17 cellular contexts compared by ENCODE assay signal in genomic region chr9:4973246-4973645, GRCh38.
"Had no signal": no experiment of that assay in that cellular context is flagged by ENCODE, and none has a peak within 500 bp of the region (broad histone marks: within the 10 kb centered on the region; RNA-seq: fewer than 3 reads in every experiment).

No MANE protein-coding gene starts in this region.

- H3K9me3 ChIP-seq: ovary, stomach, testis, upper lobe of left lung had no signal

- H3K27ac Mint-ChIP-seq: activated CD4-positive, alpha-beta memory T cell treated with anti-CD3 and anti-CD28 coated beads, Interleukin-2, amount 10 ng/mL, durations not matched to agents 7 days and 5 days; activated CD4-positive, alpha-beta T cell treated with anti-CD3 and anti-CD28 coated beads for 36 hours; activated naive CD4-positive, alpha-beta T cell treated with anti-CD3 and anti-CD28 coated beads, Interleukin-2, amount 10 ng/mL, durations not matched to agents 7 days and 5 days; activated T-cell treated with anti-CD3 and anti-CD28 coated beads, Interleukin-2, amount 50 U/mL, for 24 hours; endodermal cell; mesothelial cell of epicardium; neural progenitor cell; T-cell had no signal

- H3K27me3 ChIP-seq: cardiac muscle cell, neural progenitor cell, ovary, stomach, testis, upper lobe of left lung had no signal

- H3K4me1 ChIP-seq: testis had no signal

- H3K4me3 Mint-ChIP-seq: activated CD4-positive, alpha-beta memory T cell treated with anti-CD3 and anti-CD28 coated beads, Interleukin-2, amount 10 ng/mL, durations not matched to agents 7 days and 5 days; activated CD4-positive, alpha-beta T cell treated with anti-CD3 and anti-CD28 coated beads for 36 hours; activated naive CD4-positive, alpha-beta T cell treated with anti-CD3 and anti-CD28 coated beads, Interleukin-2, amount 10 ng/mL, durations not matched to agents 7 days and 5 days; activated T-cell treated with anti-CD3 and anti-CD28 coated beads, Interleukin-2, amount 50 U/mL, for 24 hours; endodermal cell; mesothelial cell of epicardium; neural progenitor cell; T-cell had no signal

- H3K27ac ChIP-seq: cardiac muscle cell, neural progenitor cell, ovary, stomach, testis, upper lobe of left lung had no signal

- DNase-seq: activated CD4-positive, alpha-beta memory T cell treated with anti-CD3 and anti-CD28 coated beads, Interleukin-2, amount 10 ng/mL, durations not matched to agents 7 days and 5 days; activated CD4-positive, alpha-beta T cell treated with anti-CD3 and anti-CD28 coated beads for 36 hours; activated naive CD4-positive, alpha-beta T cell treated with anti-CD3 and anti-CD28 coated beads, Interleukin-2, amount 10 ng/mL, durations not matched to agents 7 days and 5 days; activated T-cell treated with anti-CD3 and anti-CD28 coated beads, Interleukin-2, amount 50 U/mL, for 24 hours; endodermal cell; ovary; stimulated activated CD4-positive, alpha-beta T cell treated with anti-CD3 and anti-CD28 coated beads, Interleukin-12 subunit alpha, Interleukin-12 subunit beta, amount 100 ng/mL, for 4 hours; stimulated activated CD4-positive, alpha-beta T cell treated with anti-CD3 and anti-CD28 coated beads, Interleukin-2, amount 100 ng/mL, for 24 hours; stomach; T-cell; T1000; testis; upper lobe of left lung had no signal

- ATAC-seq: activated CD4-positive, alpha-beta T cell treated with anti-CD3 and anti-CD28 coated beads for 36 hours; sciatic nerve; T-cell had no signal

- H3K36me3 Mint-ChIP-seq: activated naive CD4-positive, alpha-beta T cell treated with anti-CD3 and anti-CD28 coated beads, Interleukin-2, amount 10 ng/mL, durations not matched to agents 7 days and 5 days; mesothelial cell of epicardium; neural progenitor cell; T-cell had no signal

- H3K4me2 ChIP-seq: neural progenitor cell had no signal

- H3K4me1 Mint-ChIP-seq: mesothelial cell of epicardium, neural progenitor cell, T-cell had no signal

- H2AFZ ChIP-seq: neural progenitor cell had no signal

- H3K9me3 Mint-ChIP-seq: activated CD4-positive, alpha-beta memory T cell treated with anti-CD3 and anti-CD28 coated beads, Interleukin-2, amount 10 ng/mL, durations not matched to agents 7 days and 5 days; activated naive CD4-positive, alpha-beta T cell treated with anti-CD3 and anti-CD28 coated beads, Interleukin-2, amount 10 ng/mL, durations not matched to agents 7 days and 5 days; activated T-cell treated with anti-CD3 and anti-CD28 coated beads, Interleukin-2, amount 50 U/mL, for 24 hours; endodermal cell; mesothelial cell of epicardium; neural progenitor cell; T-cell had no signal

- H3K36me3 ChIP-seq: cardiac muscle cell, neural progenitor cell, ovary, stomach, upper lobe of left lung had no signal

- H3K9ac ChIP-seq: neural progenitor cell had no signal

- H3K27me3 Mint-ChIP-seq: activated CD4-positive, alpha-beta memory T cell treated with anti-CD3 and anti-CD28 coated beads, Interleukin-2, amount 10 ng/mL, durations not matched to agents 7 days and 5 days; activated CD4-positive, alpha-beta T cell treated with anti-CD3 and anti-CD28 coated beads for 36 hours; activated naive CD4-positive, alpha-beta T cell treated with anti-CD3 and anti-CD28 coated beads, Interleukin-2, amount 10 ng/mL, durations not matched to agents 7 days and 5 days; activated T-cell treated with anti-CD3 and anti-CD28 coated beads, Interleukin-2, amount 50 U/mL, for 24 hours had no signal

- H3K4me3 ChIP-seq: cardiac muscle cell, neural progenitor cell, ovary, stomach, testis, upper lobe of left lung had no signal
